In genomic region chr2:28423856-28424605, GRCh38 we compare ENCODE assay signal across 1 cellular context.
TF ChIP-seq lines count a peak whose summit lies in the region.

No MANE protein-coding gene starts in this region.

TF ChIP-seq in GM23338, 12 proteins besides CTCF, POLR2A, EP300 and RAD21 (continued from another document):
- TF ChIP-seq, protein P1, sequence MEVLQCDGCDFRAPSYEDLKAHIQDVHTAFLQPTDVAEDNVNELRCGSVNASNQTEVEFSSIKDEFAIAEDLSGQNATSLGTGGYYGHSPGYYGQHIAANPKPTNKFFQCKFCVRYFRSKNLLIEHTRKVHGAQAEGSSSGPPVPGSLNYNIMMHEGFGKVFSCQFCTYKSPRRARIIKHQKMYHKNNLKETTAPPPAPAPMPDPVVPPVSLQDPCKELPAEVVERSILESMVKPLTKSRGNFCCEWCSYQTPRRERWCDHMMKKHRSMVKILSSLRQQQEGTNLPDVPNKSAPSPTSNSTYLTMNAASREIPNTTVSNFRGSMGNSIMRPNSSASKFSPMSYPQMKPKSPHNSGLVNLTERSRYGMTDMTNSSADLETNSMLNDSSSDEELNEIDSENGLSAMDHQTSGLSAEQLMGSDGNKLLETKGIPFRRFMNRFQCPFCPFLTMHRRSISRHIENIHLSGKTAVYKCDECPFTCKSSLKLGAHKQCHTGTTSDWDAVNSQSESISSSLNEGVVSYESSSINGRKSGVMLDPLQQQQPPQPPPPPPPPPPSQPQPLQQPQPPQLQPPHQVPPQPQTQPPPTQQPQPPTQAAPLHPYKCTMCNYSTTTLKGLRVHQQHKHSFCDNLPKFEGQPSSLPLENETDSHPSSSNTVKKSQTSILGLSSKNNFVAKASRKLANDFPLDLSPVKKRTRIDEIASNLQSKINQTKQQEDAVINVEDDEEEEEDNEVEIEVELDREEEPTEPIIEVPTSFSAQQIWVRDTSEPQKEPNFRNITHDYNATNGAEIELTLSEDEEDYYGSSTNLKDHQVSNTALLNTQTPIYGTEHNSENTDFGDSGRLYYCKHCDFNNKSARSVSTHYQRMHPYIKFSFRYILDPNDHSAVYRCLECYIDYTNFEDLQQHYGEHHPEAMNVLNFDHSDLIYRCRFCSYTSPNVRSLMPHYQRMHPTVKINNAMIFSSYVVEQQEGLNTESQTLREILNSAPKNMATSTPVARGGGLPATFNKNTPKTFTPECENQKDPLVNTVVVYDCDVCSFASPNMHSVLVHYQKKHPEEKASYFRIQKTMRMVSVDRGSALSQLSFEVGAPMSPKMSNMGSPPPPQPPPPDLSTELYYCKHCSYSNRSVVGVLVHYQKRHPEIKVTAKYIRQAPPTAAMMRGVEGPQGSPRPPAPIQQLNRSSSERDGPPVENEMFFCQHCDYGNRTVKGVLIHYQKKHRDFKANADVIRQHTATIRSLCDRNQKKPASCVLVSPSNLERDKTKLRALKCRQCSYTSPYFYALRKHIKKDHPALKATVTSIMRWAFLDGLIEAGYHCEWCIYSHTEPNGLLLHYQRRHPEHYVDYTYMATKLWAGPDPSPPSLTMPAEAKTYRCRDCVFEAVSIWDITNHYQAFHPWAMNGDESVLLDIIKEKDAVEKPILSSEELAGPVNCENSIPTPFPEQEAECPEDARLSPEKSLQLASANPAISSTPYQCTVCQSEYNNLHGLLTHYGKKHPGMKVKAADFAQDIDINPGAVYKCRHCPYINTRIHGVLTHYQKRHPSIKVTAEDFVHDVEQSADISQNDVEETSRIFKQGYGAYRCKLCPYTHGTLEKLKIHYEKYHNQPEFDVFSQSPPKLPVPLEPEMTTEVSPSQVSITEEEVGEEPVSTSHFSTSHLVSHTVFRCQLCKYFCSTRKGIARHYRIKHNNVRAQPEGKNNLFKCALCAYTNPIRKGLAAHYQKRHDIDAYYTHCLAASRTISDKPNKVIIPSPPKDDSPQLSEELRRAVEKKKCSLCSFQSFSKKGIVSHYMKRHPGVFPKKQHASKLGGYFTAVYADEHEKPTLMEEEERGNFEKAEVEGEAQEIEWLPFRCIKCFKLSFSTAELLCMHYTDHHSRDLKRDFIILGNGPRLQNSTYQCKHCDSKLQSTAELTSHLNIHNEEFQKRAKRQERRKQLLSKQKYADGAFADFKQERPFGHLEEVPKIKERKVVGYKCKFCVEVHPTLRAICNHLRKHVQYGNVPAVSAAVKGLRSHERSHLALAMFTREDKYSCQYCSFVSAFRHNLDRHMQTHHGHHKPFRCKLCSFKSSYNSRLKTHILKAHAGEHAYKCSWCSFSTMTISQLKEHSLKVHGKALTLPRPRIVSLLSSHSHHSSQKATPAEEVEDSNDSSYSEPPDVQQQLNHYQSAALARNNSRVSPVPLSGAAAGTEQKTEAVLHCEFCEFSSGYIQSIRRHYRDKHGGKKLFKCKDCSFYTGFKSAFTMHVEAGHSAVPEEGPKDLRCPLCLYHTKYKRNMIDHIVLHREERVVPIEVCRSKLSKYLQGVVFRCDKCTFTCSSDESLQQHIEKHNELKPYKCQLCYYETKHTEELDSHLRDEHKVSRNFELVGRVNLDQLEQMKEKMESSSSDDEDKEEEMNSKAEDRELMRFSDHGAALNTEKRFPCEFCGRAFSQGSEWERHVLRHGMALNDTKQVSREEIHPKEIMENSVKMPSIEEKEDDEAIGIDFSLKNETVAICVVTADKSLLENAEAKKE (CRISPR knock-in tag; IDR thresholded peaks at IDR 0.05) = no peak
- TF ChIP-seq, protein P2, sequence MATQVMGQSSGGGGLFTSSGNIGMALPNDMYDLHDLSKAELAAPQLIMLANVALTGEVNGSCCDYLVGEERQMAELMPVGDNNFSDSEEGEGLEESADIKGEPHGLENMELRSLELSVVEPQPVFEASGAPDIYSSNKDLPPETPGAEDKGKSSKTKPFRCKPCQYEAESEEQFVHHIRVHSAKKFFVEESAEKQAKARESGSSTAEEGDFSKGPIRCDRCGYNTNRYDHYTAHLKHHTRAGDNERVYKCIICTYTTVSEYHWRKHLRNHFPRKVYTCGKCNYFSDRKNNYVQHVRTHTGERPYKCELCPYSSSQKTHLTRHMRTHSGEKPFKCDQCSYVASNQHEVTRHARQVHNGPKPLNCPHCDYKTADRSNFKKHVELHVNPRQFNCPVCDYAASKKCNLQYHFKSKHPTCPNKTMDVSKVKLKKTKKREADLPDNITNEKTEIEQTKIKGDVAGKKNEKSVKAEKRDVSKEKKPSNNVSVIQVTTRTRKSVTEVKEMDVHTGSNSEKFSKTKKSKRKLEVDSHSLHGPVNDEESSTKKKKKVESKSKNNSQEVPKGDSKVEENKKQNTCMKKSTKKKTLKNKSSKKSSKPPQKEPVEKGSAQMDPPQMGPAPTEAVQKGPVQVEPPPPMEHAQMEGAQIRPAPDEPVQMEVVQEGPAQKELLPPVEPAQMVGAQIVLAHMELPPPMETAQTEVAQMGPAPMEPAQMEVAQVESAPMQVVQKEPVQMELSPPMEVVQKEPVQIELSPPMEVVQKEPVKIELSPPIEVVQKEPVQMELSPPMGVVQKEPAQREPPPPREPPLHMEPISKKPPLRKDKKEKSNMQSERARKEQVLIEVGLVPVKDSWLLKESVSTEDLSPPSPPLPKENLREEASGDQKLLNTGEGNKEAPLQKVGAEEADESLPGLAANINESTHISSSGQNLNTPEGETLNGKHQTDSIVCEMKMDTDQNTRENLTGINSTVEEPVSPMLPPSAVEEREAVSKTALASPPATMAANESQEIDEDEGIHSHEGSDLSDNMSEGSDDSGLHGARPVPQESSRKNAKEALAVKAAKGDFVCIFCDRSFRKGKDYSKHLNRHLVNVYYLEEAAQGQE (IDR thresholded peaks at IDR 0.05; ENCODE audit: unreplicated experiment) = no peak
- no peak for TF ChIP-seq JUNB (IDR thresholded peaks at IDR 0.05; ENCODE audit: unreplicated experiment)
TF ChIP-seq in GM23338: peak in this region for 0.
